9 cellular contexts compared by ENCODE assay signal in the genomic region with DNA sequence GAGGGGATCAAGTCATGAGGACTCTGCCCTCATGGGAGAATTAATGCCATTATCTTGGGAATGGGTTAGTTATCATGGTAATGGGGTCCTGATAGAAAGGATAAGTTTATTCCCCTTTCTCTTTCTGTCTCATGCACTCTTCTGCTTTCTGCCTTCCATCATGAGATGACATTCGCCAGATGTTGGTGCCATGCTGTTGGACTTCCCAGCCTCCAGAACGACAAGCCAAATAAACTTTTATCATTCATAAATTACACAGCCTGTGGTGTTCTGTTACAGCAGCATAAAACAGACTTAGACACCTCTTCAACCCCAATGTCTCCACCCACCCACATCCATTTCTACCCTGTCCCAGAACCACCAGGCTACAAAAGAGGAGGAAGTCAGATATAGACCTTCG. TPM values are rescaled to one million over a fixed set of nuclear protein-coding genes. Genes with fewer than 3 reads are reported as not detected.
"Had no signal": no experiment of that assay in that cellular context is flagged by ENCODE, and none has a peak within 500 bp of the region (broad histone marks: within the 10 kb centered on the region; RNA-seq: fewer than 3 reads in every experiment).

No MANE protein-coding gene starts in this region.

- H3K36me3 ChIP-seq: HAP-1 had no signal

- H3K4me3 ChIP-seq: GM23248, HAP-1 had no signal

- H3K4me1 ChIP-seq: HAP-1 had no signal

- H3K27ac ChIP-seq: GM23248 had no signal

- DNase-seq: GM23248, GOT3, H7, KBM-7 had no signal

- H3K9me3 ChIP-seq: HAP-1 had no signal

- ATAC-seq: HCT116 had no signal

RNA-seq across cellular contexts. Expression of gene IGFN1, which starts 11.9 kb away (rescaled TPM):
- total RNA-seq: GM23248 had no signal
- polyA plus RNA-seq: GM23248, IgD-negative memory B cell had no signal

RNA-seq across cellular contexts. Expression of gene ASCL5, which starts 51.7 kb away (rescaled TPM):
- total RNA-seq: GM23248, H4, H7, HT-29 had no signal
- polyA plus RNA-seq: GM23248, IgD-negative memory B cell had no signal
